In the genomic region with DNA sequence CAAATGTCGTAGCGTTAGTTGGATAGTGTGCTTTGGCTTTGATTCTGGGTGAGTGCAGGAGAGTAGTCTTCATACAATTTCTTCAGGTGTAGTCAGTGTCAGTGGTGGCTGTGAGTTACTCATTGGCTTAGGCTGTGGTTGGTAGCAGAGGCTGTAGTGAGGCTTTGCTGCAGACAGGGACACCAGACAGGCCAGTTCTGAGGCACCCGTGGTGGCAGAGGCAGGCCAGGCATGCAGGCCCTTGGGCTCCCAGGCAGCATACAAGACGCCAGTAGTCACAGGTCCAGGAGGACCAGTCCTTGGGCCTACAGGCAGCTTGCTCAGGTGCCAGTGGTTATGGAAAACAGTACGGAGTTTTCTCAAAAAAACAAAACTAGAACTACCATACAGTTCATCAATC, we compare ENCODE assay signal across 2 cellular contexts.
TF ChIP-seq lines count a peak whose summit lies in the region.

No MANE protein-coding gene starts in this region.

TF ChIP-seq in HCT116, 20 proteins besides CTCF, POLR2A, EP300 and RAD21:
- TF ChIP-seq, protein P1, sequence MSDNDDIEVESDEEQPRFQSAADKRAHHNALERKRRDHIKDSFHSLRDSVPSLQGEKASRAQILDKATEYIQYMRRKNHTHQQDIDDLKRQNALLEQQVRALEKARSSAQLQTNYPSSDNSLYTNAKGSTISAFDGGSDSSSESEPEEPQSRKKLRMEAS (IDR thresholded peaks at IDR 0.05), result no peak
- TF ChIP-seq JUND (IDR thresholded peaks at IDR 0.05) (no peak), ELF1 (IDR thresholded peaks at IDR 0.05; ENCODE audit: borderline replicate concordance, low read depth) (no peak), ZFX (IDR thresholded peaks at IDR 0.05) (no peak), EZH2 (IDR thresholded peaks at IDR 0.05) (no peak), FOSL1 (IDR thresholded peaks at IDR 0.05; ENCODE audit: low read depth) (no peak), POLR2AphosphoS5 (IDR thresholded peaks at IDR 0.05; ENCODE audit: low read depth, low read length) (no peak), CEBPB (IDR thresholded peaks at IDR 0.05; ENCODE audit: low read depth) (no peak), ZNF274 (IDR thresholded peaks at IDR 0.05; ENCODE audit: low read depth, low read length) (no peak), EZH2phosphoT487 (IDR thresholded peaks at IDR 0.05; ENCODE audit: borderline replicate concordance) (no peak), EGR1 (IDR thresholded peaks at IDR 0.05; ENCODE audit: low read depth) (no peak)
- TF ChIP-seq, protein P2, sequence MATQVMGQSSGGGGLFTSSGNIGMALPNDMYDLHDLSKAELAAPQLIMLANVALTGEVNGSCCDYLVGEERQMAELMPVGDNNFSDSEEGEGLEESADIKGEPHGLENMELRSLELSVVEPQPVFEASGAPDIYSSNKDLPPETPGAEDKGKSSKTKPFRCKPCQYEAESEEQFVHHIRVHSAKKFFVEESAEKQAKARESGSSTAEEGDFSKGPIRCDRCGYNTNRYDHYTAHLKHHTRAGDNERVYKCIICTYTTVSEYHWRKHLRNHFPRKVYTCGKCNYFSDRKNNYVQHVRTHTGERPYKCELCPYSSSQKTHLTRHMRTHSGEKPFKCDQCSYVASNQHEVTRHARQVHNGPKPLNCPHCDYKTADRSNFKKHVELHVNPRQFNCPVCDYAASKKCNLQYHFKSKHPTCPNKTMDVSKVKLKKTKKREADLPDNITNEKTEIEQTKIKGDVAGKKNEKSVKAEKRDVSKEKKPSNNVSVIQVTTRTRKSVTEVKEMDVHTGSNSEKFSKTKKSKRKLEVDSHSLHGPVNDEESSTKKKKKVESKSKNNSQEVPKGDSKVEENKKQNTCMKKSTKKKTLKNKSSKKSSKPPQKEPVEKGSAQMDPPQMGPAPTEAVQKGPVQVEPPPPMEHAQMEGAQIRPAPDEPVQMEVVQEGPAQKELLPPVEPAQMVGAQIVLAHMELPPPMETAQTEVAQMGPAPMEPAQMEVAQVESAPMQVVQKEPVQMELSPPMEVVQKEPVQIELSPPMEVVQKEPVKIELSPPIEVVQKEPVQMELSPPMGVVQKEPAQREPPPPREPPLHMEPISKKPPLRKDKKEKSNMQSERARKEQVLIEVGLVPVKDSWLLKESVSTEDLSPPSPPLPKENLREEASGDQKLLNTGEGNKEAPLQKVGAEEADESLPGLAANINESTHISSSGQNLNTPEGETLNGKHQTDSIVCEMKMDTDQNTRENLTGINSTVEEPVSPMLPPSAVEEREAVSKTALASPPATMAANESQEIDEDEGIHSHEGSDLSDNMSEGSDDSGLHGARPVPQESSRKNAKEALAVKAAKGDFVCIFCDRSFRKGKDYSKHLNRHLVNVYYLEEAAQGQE (IDR thresholded peaks at IDR 0.05; ENCODE audit: low read depth), result no peak

TF ChIP-seq in H1, 55 proteins besides CTCF, POLR2A, EP300 and RAD21:
- TF ChIP-seq ASH2L (IDR thresholded peaks at IDR 0.05; ENCODE audit: low read length), result no peak
- TF ChIP-seq KDM4A (IDR thresholded peaks at IDR 0.05; ENCODE audit: low read depth, low read length, severe bottlenecking), result no peak
- no peak for TF ChIP-seq HDAC6 (IDR thresholded peaks at IDR 0.05; ENCODE audit: low read depth, low read length)
- TF ChIP-seq EGR1 (IDR thresholded peaks at IDR 0.05; ENCODE audit: borderline replicate concordance, low read depth, low read length), result no peak
- no peak for TF ChIP-seq PHF8 (conservative IDR thresholded peaks at IDR 0.05; ENCODE audit: low read depth, low read length)
- TF ChIP-seq JUN (IDR thresholded peaks at IDR 0.05; ENCODE audit: low read depth, low read length), result no peak
- no peak for TF ChIP-seq TBP (IDR thresholded peaks at IDR 0.05; ENCODE audit: low read depth, low read length)
